ENCODE assay signal across 8 cellular contexts in genomic region chr5:1801954-1802295, GRCh38. TPM values are rescaled to one million over a fixed set of nuclear protein-coding genes. Genes with fewer than 3 reads are reported as not detected.
DNase-seq lines count a peak whose midpoint lies in the region; ATAC-seq and TF ChIP-seq lines count a peak whose summit lies in the region.

No MANE protein-coding gene starts in this region.

- no TSS peak for BruUV-seq in Panc1 (replicated peaks; lab: Mats Ljungman, UMichigan)

- H3K9me3 ChIP-seq in Panc1 (ENCODE audit: control insufficient read depth, insufficient read depth, low read depth, low read length) (no peaks in the 10 kb centered on the region), osteoblast (ENCODE audit: low read depth, low read length) (no peaks in the 10 kb centered on the region)

- H3K79me2 ChIP-seq in osteoblast (ENCODE audit: insufficient read depth, low read length), result peaks cover 76% of the 10 kb centered on the region

- CTCF ChIA-PET in Panc1 (lab: Charles Lee), result no interaction called here

- H2AFZ ChIP-seq in osteoblast (ENCODE audit: low read length), result peak overlapping the region; percentile 90

- H3K4me1 Mint-ChIP-seq in activated CD4-positive, alpha-beta T cell treated with anti-CD3 and anti-CD28 coated beads, Interleukin-2, amount 10 ng/mL, durations not matched to agents 24 days and 14 days, result peaks cover 34% of the 10 kb centered on the region

- H3K4me3 Mint-ChIP-seq in activated CD4-positive, alpha-beta T cell treated with anti-CD3 and anti-CD28 coated beads, Interleukin-2, amount 10 ng/mL, durations not matched to agents 24 days and 14 days, result peak overlapping the region; percentile 90

- no peak for DNase-seq in activated CD4-positive, alpha-beta T cell treated with anti-CD3 and anti-CD28 coated beads, Interleukin-2, amount 10 ng/mL, durations not matched to agents 24 days and 14 days
- DNase-seq in activated CD4-positive, alpha-beta T cell treated with anti-CD3 and anti-CD28 coated beads, Interleukin-2, amount 50 U/mL, for 1 hour, result no peak
- DNase-seq in Panc1 (ENCODE audit: low read depth, low spot score) (no peak), epithelial cell of esophagus (ENCODE audit: low read depth) (peak; percentile 31), osteoblast (ENCODE audit: insufficient read length, low spot score, missing footprints) (peak; percentile 57), NCI-H2029 (lab: John Stamatoyannopoulos, UW) (no peak), 8988T (no peak), posterior vena cava (ENCODE audit: low spot score) (no peak)

- H4K20me1 ChIP-seq in osteoblast (ENCODE audit: insufficient read depth, low read length), result peaks cover 7% of the 10 kb centered on the region

- H3K27me3 ChIP-seq in Panc1 (ENCODE audit: control insufficient read depth, insufficient read depth, low read length) (no peaks in the 10 kb centered on the region), osteoblast (ENCODE audit: insufficient read depth, low read length) (no peaks in the 10 kb centered on the region)

- H3K36me3 ChIP-seq in Panc1 (ENCODE audit: control insufficient read depth, insufficient read depth, low read length) (peaks cover 46% of the 10 kb centered on the region), osteoblast (ENCODE audit: insufficient read depth, low read length) (peaks cover 46% of the 10 kb centered on the region)

- in situ Hi-C loops in Panc1 (cut with HindIII; ENCODE audit: low pct_unique_long_range_greater_than_20kb, low sequenced_read_pairs), result no loop called here

- H3K36me3 Mint-ChIP-seq in activated CD4-positive, alpha-beta T cell treated with anti-CD3 and anti-CD28 coated beads, Interleukin-2, amount 10 ng/mL, durations not matched to agents 24 days and 14 days (ENCODE audit: low read depth), result peaks cover 62% of the 10 kb centered on the region

- H3K27ac ChIP-seq in Panc1 (ENCODE audit: low read length), result peak overlapping the region; percentile 95
- peak overlapping the region; percentile 83 for H3K27ac ChIP-seq in osteoblast (ENCODE audit: low read depth, low read length)

- H3K4me2 ChIP-seq in osteoblast (ENCODE audit: insufficient read depth, low read length), result peak overlapping the region; percentile 98

- H3K27me3 Mint-ChIP-seq in activated CD4-positive, alpha-beta T cell treated with anti-CD3 and anti-CD28 coated beads, Interleukin-2, amount 10 ng/mL, durations not matched to agents 24 days and 14 days, result no peaks in the 10 kb centered on the region

- H3K27ac Mint-ChIP-seq in activated CD4-positive, alpha-beta T cell treated with anti-CD3 and anti-CD28 coated beads, Interleukin-2, amount 10 ng/mL, durations not matched to agents 24 days and 14 days, result peak overlapping the region; percentile 93

- POLR2A ChIA-PET in Panc1 (lab: Charles Lee), result no interaction called here

- no peaks in the 10 kb centered on the region for H3K9me3 Mint-ChIP-seq in activated CD4-positive, alpha-beta T cell treated with anti-CD3 and anti-CD28 coated beads, Interleukin-2, amount 10 ng/mL, durations not matched to agents 24 days and 14 days

- H3K4me3 ChIP-seq in Panc1 (ENCODE audit: low read depth in 2 of 2, low read length in 2 of 2), result peak overlapping the region; percentile 99
- peak overlapping the region; percentile 76 for H3K4me3 ChIP-seq in epithelial cell of esophagus (ENCODE audit: low read length)
- peak overlapping the region; percentile 95 for H3K4me3 ChIP-seq in osteoblast (ENCODE audit: insufficient read depth, low read length)

- intact Hi-C loops in activated CD4-positive, alpha-beta T cell treated with anti-CD3 and anti-CD28 coated beads, Interleukin-2, amount 10 ng/mL, durations not matched to agents 24 days and 14 days (cut with micrococcal nuclease), result loop anchor here (1.0 to 5.0 kb wide), 2 partner anchors 9 to 40 kb away; no protein-coding TSS in a partner anchor
- intact Hi-C loops in Panc1 (cut with micrococcal nuclease; ENCODE audit: unreplicated experiment), result no loop called here
- intact Hi-C loops in posterior vena cava (cut with DNase I), result no loop called here

- H3K4me1 ChIP-seq in Panc1 (ENCODE audit: control insufficient read depth, insufficient read depth, low read length), result peaks cover 13% of the 10 kb centered on the region
- peaks cover 21% of the 10 kb centered on the region for H3K4me1 ChIP-seq in osteoblast (ENCODE audit: insufficient read depth, low read length)

- no peak for TF ChIP-seq CTCF in Panc1 (IDR thresholded peaks at IDR 0.05)
- TF ChIP-seq CTCF in epithelial cell of esophagus (IDR thresholded peaks at IDR 0.05; ENCODE audit: insufficient read depth, low read depth, low read length, missing control alignments), result no peak
- no peak for TF ChIP-seq CTCF in osteoblast (IDR thresholded peaks at IDR 0.05; ENCODE audit: extremely low read depth, low read depth, low read length)

- ATAC-seq in Panc1, result no peak

RNA-seq across cellular contexts. Expression of gene NDUFS6, which starts 0.7 kb away (rescaled TPM):
- total RNA-seq in activated CD4-positive, alpha-beta T cell treated with anti-CD3 and anti-CD28 coated beads, Interleukin-2, amount 10 ng/mL, durations not matched to agents 24 days and 14 days, result 37.8 and 40.3 TPM in 2 replicates
- total RNA-seq in Panc1 (2021; ENCODE audit: unreplicated experiment), result 70.6 TPM
- 299 TPM for polyA plus RNA-seq in Panc1 (2012; ENCODE audit: insufficient read length)
- total RNA-seq in osteoblast, result 19.2 and 23.9 TPM in 2 replicates
- total RNA-seq in posterior vena cava, result 10 to 100 TPM; 25.4 to 25.8 TPM

RNA-seq across cellular contexts. Expression of gene MRPL36, which starts 2.3 kb away (rescaled TPM):
- 107 and 108 TPM in 2 replicates for total RNA-seq in activated CD4-positive, alpha-beta T cell treated with anti-CD3 and anti-CD28 coated beads, Interleukin-2, amount 10 ng/mL, durations not matched to agents 24 days and 14 days
- total RNA-seq in Panc1 (2021; ENCODE audit: unreplicated experiment) (79.9 TPM), osteoblast (35.1 and 35.7 TPM in 2 replicates), posterior vena cava (10 to 100 TPM; 29.4 to 32.4 TPM)
- 79.2 TPM for polyA plus RNA-seq in Panc1 (2012; ENCODE audit: insufficient read length)

Comparison
In these comparisons a context has a peak if more than half of its experiments do, and no peak if none do; other contexts are left out.
1. DNase-seq: peak in epithelial cell of esophagus (single experiment) and osteoblast (single experiment); none in activated CD4-positive, alpha-beta T cell treated with anti-CD3 and anti-CD28 coated beads, Interleukin-2, amount 10 ng/mL, durations not matched to agents 24 days and 14 days (single experiment), activated CD4-positive, alpha-beta T cell treated with anti-CD3 and anti-CD28 coated beads, Interleukin-2, amount 50 U/mL, for 1 hour (single experiment), Panc1 (single experiment), NCI-H2029 (single experiment), 8988T (single experiment) and posterior vena cava (single experiment).
2. Peak in every context shown above with its lines, with median percentiles within 50 percentile points of each other: H3K4me3 ChIP-seq.